ENCODE assay signal across 20 cellular contexts in the genomic region with DNA sequence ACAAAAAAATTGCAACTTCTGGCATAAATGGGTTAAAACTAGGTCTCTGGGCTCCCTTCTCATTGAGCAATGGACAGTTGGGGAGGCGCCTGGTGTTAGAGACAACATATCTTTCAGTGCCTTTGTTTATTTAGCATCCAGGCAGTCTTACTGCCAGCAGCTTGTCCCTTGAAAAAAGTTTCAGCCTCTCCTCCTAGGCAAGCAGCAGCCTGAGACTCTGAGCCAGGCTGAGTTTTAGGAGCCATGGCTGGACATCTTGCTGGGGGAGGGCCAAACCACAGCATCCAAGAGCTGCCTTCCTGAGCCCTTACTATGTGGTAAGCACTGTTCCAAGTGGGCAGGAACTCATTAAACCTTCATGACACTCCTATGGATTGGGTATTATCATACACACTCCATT. TPM values are rescaled to one million over a fixed set of nuclear protein-coding genes. Genes with fewer than 3 reads are reported as not detected.
DNase-seq lines count a peak whose midpoint lies in the region; ATAC-seq, FAIRE-seq and TF ChIP-seq lines count a peak whose summit lies in the region.
"Had no signal": no experiment of that assay in that cellular context is flagged by ENCODE, and none has a peak within 500 bp of the region (broad histone marks: within the 10 kb centered on the region; RNA-seq: fewer than 3 reads in every experiment).

No MANE protein-coding gene starts in this region.

- TF ChIP-seq RAD21 in liver (IDR thresholded peaks at IDR 0.05) = peak in 1 of 2 donors; percentile 45

- H3K27me3 ChIP-seq in bronchial epithelial cell (ENCODE audit: control insufficient read depth, insufficient read depth, low read length) (peaks cover 1% of the 10 kb centered on the region), liver (ENCODE audit: control insufficient read depth in 4 of 4, insufficient read depth in 4 of 4, low read length in 3 of 4) (no peaks in the 10 kb centered on the region)

- no peak overlapping the region for H3K9ac ChIP-seq in liver (ENCODE audit: low read depth in 1 of 2, low read length in 2 of 2)

- no peaks in the 10 kb centered on the region for H3K9me3 Mint-ChIP-seq in stimulated activated memory B cell treated with anti-CD40 and anti-IgM and Interleukin-4, amounts not matched to agents 10 μg/mL and 1 μg/mL and 100 μg/mL, for 72 hours

- no peak overlapping the region for H3K4me3 ChIP-seq in bronchial epithelial cell (ENCODE audit: low read depth, low read length)
- H3K4me3 ChIP-seq in liver (ENCODE audit: low read depth in 1 of 3, low read length in 3 of 3) = no peak overlapping the region

- H3K36me3 Mint-ChIP-seq in stimulated activated memory B cell treated with anti-CD40 and anti-IgM and Interleukin-4, amounts not matched to agents 10 μg/mL and 1 μg/mL and 100 μg/mL, for 72 hours = no peaks in the 10 kb centered on the region
- H3K36me3 Mint-ChIP-seq: activated naive CD8-positive, alpha-beta T cell had no signal

- FAIRE-seq in HTR-8/SVneo (lab: Jason Lieb, UNC) = peak; percentile 76
- FAIRE-seq in bronchial epithelial cell (lab: Jason Lieb, UNC) = no peak

- no peaks in the 10 kb centered on the region for H3K9me3 ChIP-seq in liver (ENCODE audit: control insufficient read depth in 4 of 4, low read length in 3 of 4)

- no peak for ATAC-seq in stimulated activated memory B cell treated with anti-CD40 and anti-IgM and Interleukin-4, amounts not matched to agents 10 μg/mL and 1 μg/mL and 100 μg/mL, for 72 hours

- peak; percentile 44 for DNase-seq in AG09319 (ENCODE audit: extremely low read depth, low read depth)
- DNase-seq in HTR-8/SVneo (ENCODE audit: insufficient read length, low spot score) = no peak
- DNase-seq in bronchial epithelial cell (ENCODE audit: low read depth) = peak; percentile 33
- no peak for DNase-seq in NCI-H146 (lab: John Stamatoyannopoulos, UW)
- DNase-seq in UCSD-AML1 (lab: John Stamatoyannopoulos, UW; ENCODE audit: unreplicated experiment) = no peak
- DNase-seq in activated CD8-positive, alpha-beta memory T cell treated with anti-CD3 and anti-CD28 coated beads, Interleukin-2, amount 50 U/mL, for 4 hours = no peak
- DNase-seq: activated CD4-positive, alpha-beta T cell treated with anti-CD3 and anti-CD28 coated beads for 4 hours; Calu3; caudate nucleus; effector memory CD4-positive, alpha-beta T cell; mesendoderm; NCI-H187 treated with DMSO at 0.1 percent for 48 hours; NCI-H524; OCI-M1; stimulated activated naive CD4-positive, alpha-beta T cell; T-helper 9 cell had no signal

- no peak overlapping the region for H3K4me3 Mint-ChIP-seq in stimulated activated memory B cell treated with anti-CD40 and anti-IgM and Interleukin-4, amounts not matched to agents 10 μg/mL and 1 μg/mL and 100 μg/mL, for 72 hours
- H3K4me3 Mint-ChIP-seq: activated naive CD8-positive, alpha-beta T cell had no signal

- peaks cover 0 to 7% (median 4%) of the 10 kb centered on the region in 4 donors for H3K4me1 ChIP-seq in liver (ENCODE audit: control insufficient read depth in 4 of 4, insufficient read depth in 4 of 4, low read length in 3 of 4)

- TF ChIP-seq CTCF in AG09319 (IDR thresholded peaks at IDR 0.05; ENCODE audit: low read depth, low read length) = no peak
- TF ChIP-seq CTCF in bronchial epithelial cell (IDR thresholded peaks at IDR 0.05; ENCODE audit: insufficient read depth, low read length, severe bottlenecking) = no peak
- TF ChIP-seq CTCF in liver (IDR thresholded peaks at IDR 0.05; ENCODE audit: low read depth, low read length, missing input control) = no peak

- no peaks in the 10 kb centered on the region for H3K27me3 Mint-ChIP-seq in stimulated activated memory B cell treated with anti-CD40 and anti-IgM and Interleukin-4, amounts not matched to agents 10 μg/mL and 1 μg/mL and 100 μg/mL, for 72 hours
- H3K27me3 Mint-ChIP-seq: activated naive CD8-positive, alpha-beta T cell had no signal

- H3K27ac ChIP-seq in liver (ENCODE audit: low read depth in 1 of 2, low read length in 2 of 2) = no peak overlapping the region
- H3K27ac ChIP-seq: HL-60 had no signal

- H3K27ac Mint-ChIP-seq in stimulated activated memory B cell treated with anti-CD40 and anti-IgM and Interleukin-4, amounts not matched to agents 10 μg/mL and 1 μg/mL and 100 μg/mL, for 72 hours = no peak overlapping the region
- H3K27ac Mint-ChIP-seq: activated naive CD8-positive, alpha-beta T cell had no signal

- H3K4me1 Mint-ChIP-seq in stimulated activated memory B cell treated with anti-CD40 and anti-IgM and Interleukin-4, amounts not matched to agents 10 μg/mL and 1 μg/mL and 100 μg/mL, for 72 hours = peaks cover 14% of the 10 kb centered on the region

- WGBS in liver = 25% methylated on average over 1 of the region's 1 CpG

- H3K36me3 ChIP-seq in bronchial epithelial cell (ENCODE audit: control insufficient read depth, insufficient read depth, low read length) (no peaks in the 10 kb centered on the region), liver (ENCODE audit: control insufficient read depth in 4 of 4, insufficient read depth in 3 of 4, low read depth in 1 of 4, low read length in 3 of 4) (no peaks in the 10 kb centered on the region)

TF ChIP-seq in liver, 16 proteins besides CTCF, POLR2A, EP300 and RAD21:
- TF ChIP-seq HNF4G (IDR thresholded peaks at IDR 0.05) (no peak), HNF4A (conservative IDR thresholded peaks at IDR 0.05) (peak; percentile 27 to 28), RXRA (IDR thresholded peaks at IDR 0.05) (peak in 1 of 2 donors; percentile 12), FOXA2 (IDR thresholded peaks at IDR 0.05) (peak; percentile 70)

RNA-seq across cellular contexts. Expression of gene JDP2, which starts 10.1 kb away (rescaled TPM):
- total RNA-seq in bronchial epithelial cell = 58.4 and 63.8 TPM in 2 replicates
- total RNA-seq in liver = 10 to 100 TPM in 1 of 2 donors, 1 to 10 TPM in 1; 8.6 to 14.6 TPM
- polyA plus RNA-seq in liver = 1 to 10 TPM; 2.4 to 8.8 TPM

Comparison
In these comparisons a context has a peak if more than half of its experiments do, and no peak if none do; other contexts are left out.
1. DNase-seq: peak in AG09319 (single experiment) and bronchial epithelial cell (single experiment); none in HTR-8/SVneo (single experiment), NCI-H146 (single experiment), UCSD-AML1 (single experiment) and activated CD8-positive, alpha-beta memory T cell treated with anti-CD3 and anti-CD28 coated beads, Interleukin-2, amount 50 U/mL, for 4 hours (single experiment).